Comparison of ENCODE assay signal across 1 cellular context in the genomic region with DNA sequence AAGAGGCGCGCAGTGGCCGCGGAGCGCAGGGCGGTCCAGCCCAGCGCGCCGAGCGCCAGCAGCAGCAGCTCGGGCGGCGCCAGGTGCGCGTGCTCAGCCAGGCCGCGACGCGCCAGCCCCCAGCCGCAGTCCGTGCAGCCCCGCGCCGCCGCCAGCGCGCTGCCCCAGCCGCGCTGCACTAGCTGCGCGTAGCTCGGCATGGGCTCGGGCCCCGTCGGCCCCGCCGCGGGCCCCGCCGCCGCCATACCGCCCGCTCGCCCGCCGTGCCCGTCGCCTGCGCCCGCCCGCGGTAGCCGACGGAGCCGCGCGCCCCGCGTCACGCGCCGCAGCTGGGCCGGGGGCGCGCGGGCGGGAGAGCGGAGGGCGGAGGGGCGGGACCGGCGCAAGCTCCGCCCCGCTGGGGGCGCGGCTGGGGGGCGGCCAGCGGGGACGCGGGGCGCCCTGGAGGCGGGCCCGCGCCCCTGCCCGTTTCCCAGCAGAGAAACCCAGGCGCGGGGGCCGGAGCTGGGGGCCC.
TF ChIP-seq lines count a peak whose summit lies in the region.

A gene with protein sequence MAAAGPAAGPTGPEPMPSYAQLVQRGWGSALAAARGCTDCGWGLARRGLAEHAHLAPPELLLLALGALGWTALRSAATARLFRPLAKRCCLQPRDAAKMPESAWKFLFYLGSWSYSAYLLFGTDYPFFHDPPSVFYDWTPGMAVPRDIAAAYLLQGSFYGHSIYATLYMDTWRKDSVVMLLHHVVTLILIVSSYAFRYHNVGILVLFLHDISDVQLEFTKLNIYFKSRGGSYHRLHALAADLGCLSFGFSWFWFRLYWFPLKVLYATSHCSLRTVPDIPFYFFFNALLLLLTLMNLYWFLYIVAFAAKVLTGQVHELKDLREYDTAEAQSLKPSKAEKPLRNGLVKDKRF (minus strand): TSS at position 331 of the 514 bp plus-strand sequence. CDS start 86 bp downstream, at position 245.

TF ChIP-seq in A549, 52 proteins besides CTCF, POLR2A, EP300 and RAD21 (continued from another document):
- TF ChIP-seq ATOH8 (CRISPR knock-in tag; IDR thresholded peaks at IDR 0.05; ENCODE audit: low read depth) = no peak
- TF ChIP-seq NR3C1 (IDR thresholded peaks at IDR 0.05) = no peak
- TF ChIP-seq, protein P1, sequence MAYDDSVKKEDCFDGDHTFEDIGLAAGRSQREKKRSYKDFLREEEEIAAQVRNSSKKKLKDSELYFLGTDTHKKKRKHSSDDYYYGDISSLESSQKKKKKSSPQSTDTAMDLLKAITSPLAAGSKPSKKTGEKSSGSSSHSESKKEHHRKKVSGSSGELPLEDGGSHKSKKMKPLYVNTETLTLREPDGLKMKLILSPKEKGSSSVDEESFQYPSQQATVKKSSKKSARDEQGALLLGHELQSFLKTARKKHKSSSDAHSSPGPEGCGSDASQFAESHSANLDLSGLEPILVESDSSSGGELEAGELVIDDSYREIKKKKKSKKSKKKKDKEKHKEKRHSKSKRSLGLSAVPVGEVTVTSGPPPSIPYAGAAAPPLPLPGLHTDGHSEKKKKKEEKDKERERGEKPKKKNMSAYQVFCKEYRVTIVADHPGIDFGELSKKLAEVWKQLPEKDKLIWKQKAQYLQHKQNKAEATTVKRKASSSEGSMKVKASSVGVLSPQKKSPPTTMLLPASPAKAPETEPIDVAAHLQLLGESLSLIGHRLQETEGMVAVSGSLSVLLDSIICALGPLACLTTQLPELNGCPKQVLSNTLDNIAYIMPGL (CRISPR knock-in tag; IDR thresholded peaks at IDR 0.05; ENCODE audit: borderline replicate concordance) = no peak
